8 cellular contexts compared by ENCODE assay signal in genomic region chr9:806285-807156, GRCh38. TPM values are rescaled to one million over a fixed set of nuclear protein-coding genes. Genes with fewer than 3 reads are reported as not detected.
A peak's percentile ranks its signal among the peaks of the same experiment; 100 is the strongest.
DNase-seq lines count a peak whose midpoint lies in the region; ATAC-seq and TF ChIP-seq lines count a peak whose summit lies in the region.

No MANE protein-coding gene starts in this region.

- in situ Hi-C loops in GM13977 (cut with MboI; ENCODE audit: low pct_unique_long_range_greater_than_20kb, low sequenced_read_pairs, unreplicated experiment) = no loop called here

- TF ChIP-seq CTCF in AG10803 (conservative IDR thresholded peaks at IDR 0.05; ENCODE audit: low read length) = peak; percentile 91
- TF ChIP-seq CTCF in GM13977 (IDR thresholded peaks at IDR 0.05; ENCODE audit: extremely low read depth, insufficient read depth, missing control alignments) = peak; percentile 63
- TF ChIP-seq CTCF in chondrocyte (IDR thresholded peaks at IDR 0.05) = peak; percentile 87
- peak; percentile 59 to 77 (median 75) for TF ChIP-seq CTCF in right lobe of liver (IDR thresholded peaks at IDR 0.05)

- no peaks in the 10 kb centered on the region for H3K9me3 Mint-ChIP-seq in chondrocyte (ENCODE audit: low read depth)
- no peaks in the 10 kb centered on the region for H3K9me3 Mint-ChIP-seq in effector memory CD8-positive, alpha-beta T cell

- no peak for TF ChIP-seq POLR2A in right lobe of liver (IDR thresholded peaks at IDR 0.05)

- H3K27me3 ChIP-seq in right lobe of liver = no peaks in the 10 kb centered on the region

- peaks cover 4% of the 10 kb centered on the region for H3K4me1 Mint-ChIP-seq in chondrocyte (ENCODE audit: low read depth)
- no peaks in the 10 kb centered on the region for H3K4me1 Mint-ChIP-seq in effector memory CD8-positive, alpha-beta T cell (ENCODE audit: low read depth in 2 of 2)

- H3K27me3 Mint-ChIP-seq in chondrocyte (ENCODE audit: low read depth) = peaks cover 18% of the 10 kb centered on the region
- peaks cover 13 to 37% of the 10 kb centered on the region in 2 donors for H3K27me3 Mint-ChIP-seq in effector memory CD8-positive, alpha-beta T cell

- peak; percentile 65 to 76 (median 74) for ATAC-seq in right lobe of liver
- no peak for ATAC-seq in effector memory CD8-positive, alpha-beta T cell (replicated peaks)
- ATAC-seq in HG02798 (IDR thresholded peaks at IDR 0.05; ENCODE audit: poor library complexity, unreplicated experiment) = no peak
- ATAC-seq in HG02973 (IDR thresholded peaks at IDR 0.05; ENCODE audit: unreplicated experiment) = no peak

- no peak overlapping the region for H3K27ac Mint-ChIP-seq in chondrocyte (ENCODE audit: unreplicated experiment)
- H3K27ac Mint-ChIP-seq in effector memory CD8-positive, alpha-beta T cell = no peak overlapping the region

- no peaks in the 10 kb centered on the region for H3K36me3 ChIP-seq in right lobe of liver

- DNase-seq in AG10803 (ENCODE audit: low read depth) = peak; percentile 43
- peak; percentile 62 for DNase-seq in GM13977 (ENCODE audit: low spot score)
- peak; percentile 30 for DNase-seq in NCI-H345 (lab: John Stamatoyannopoulos, UW)
- no peak for DNase-seq in chondrocyte (ENCODE audit: low spot score)
- no peak for DNase-seq in right lobe of liver
- DNase-seq in effector memory CD8-positive, alpha-beta T cell = no peak

- H3K4me1 ChIP-seq in right lobe of liver = no peaks in the 10 kb centered on the region

- intact Hi-C loops in right lobe of liver (cut with DNase I) = loop anchor here in 1 of 2 donors (10.0 kb wide), 1 partner anchor 222 kb away; no protein-coding TSS in a partner anchor

- no peaks in the 10 kb centered on the region for H3K9me3 ChIP-seq in right lobe of liver

- 18% methylated on average over 7 of the region's 8 CpGs for WGBS in right lobe of liver (ENCODE audit: insufficient coverage, low coverage, low lambda C conversion rate, missing lambda C conversion rate)

- H3K36me3 Mint-ChIP-seq in chondrocyte (ENCODE audit: low read depth) = no peaks in the 10 kb centered on the region
- no peaks in the 10 kb centered on the region for H3K36me3 Mint-ChIP-seq in effector memory CD8-positive, alpha-beta T cell (ENCODE audit: insufficient read depth)

- H3K27ac ChIP-seq in right lobe of liver = no peak overlapping the region

- H3K4me3 Mint-ChIP-seq in chondrocyte (ENCODE audit: unreplicated experiment) = no peak overlapping the region
- no peak overlapping the region for H3K4me3 Mint-ChIP-seq in effector memory CD8-positive, alpha-beta T cell

- H3K4me3 ChIP-seq in AG10803 (ENCODE audit: low read length) = no peak overlapping the region
- H3K4me3 ChIP-seq in right lobe of liver = no peak overlapping the region

RNA-seq across cellular contexts. Expression of gene DMRT1, which starts 35.0 kb away (rescaled TPM):
- not detected in 3 replicates for total RNA-seq in chondrocyte
- total RNA-seq in right lobe of liver = not detected

Comparison
In these comparisons a context has a peak if more than half of its experiments do, and no peak if none do; other contexts are left out.
1. DNase-seq: peak in AG10803 (single experiment), GM13977 (single experiment) and NCI-H345 (single experiment); none in chondrocyte (single experiment), right lobe of liver (0 of 3) and effector memory CD8-positive, alpha-beta T cell (0 of 3).
2. ATAC-seq: peak in right lobe of liver (4 of 4); none in effector memory CD8-positive, alpha-beta T cell (single experiment), HG02798 (single experiment) and HG02973 (single experiment).
3. Peak in every context shown above with its lines, with median percentiles within 50 percentile points of each other: CTCF ChIP-seq.